16 cellular contexts compared by ENCODE assay signal in genomic region chr11:67703709-67704108, GRCh38. TPM values are rescaled to one million over a fixed set of nuclear protein-coding genes. Genes with fewer than 3 reads are reported as not detected.
"Had no signal": no experiment of that assay in that cellular context is flagged by ENCODE, and none has a peak within 500 bp of the region (broad histone marks: within the 10 kb centered on the region; RNA-seq: fewer than 3 reads in every experiment).

No MANE protein-coding gene starts in this region.

RNA-seq across cellular contexts. Expression of gene ALDH3B2, which starts 29.3 kb away (rescaled TPM):
- total RNA-seq: activated CD4-positive, alpha-beta memory T cell treated with anti-CD3 and anti-CD28 coated beads, Interleukin-2, amount 10 ng/mL, durations not matched to agents 7 days and 5 days; activated CD4-positive, alpha-beta T cell treated with anti-CD3 and anti-CD28 coated beads, Interleukin-2, amount 10 ng/mL, durations not matched to agents 7 days and 5 days; activated naive CD4-positive, alpha-beta T cell treated with anti-CD3 and anti-CD28 coated beads, Interleukin-2, amount 50 U/mL, for 72 hours; activated naive CD8-positive, alpha-beta T cell treated with anti-CD3 and anti-CD28 coated beads, Interleukin-2, amount 10 ng/mL, durations not matched to agents 7 days and 5 days; activated T-cell treated with anti-CD3 and anti-CD28 coated beads, Interleukin-2, amount 50 U/mL, for 72 hours; ascending aorta; cardiac septum; cerebellum; dorsolateral prefrontal cortex; fibroblast of lung; fibroblast of villous mesenchyme; glomerular endothelial cell; heart right ventricle; T-helper 2 cell treated with Interferon-gamma antibody and Interleukin-4, amounts not matched to agents 100 ng/mL and 5 ng/mL, for 36 hours had no signal
- polyA plus RNA-seq: fibroblast of lung had no signal

RNA-seq across cellular contexts. Expression of gene ACY3, which starts 53.2 kb away (rescaled TPM):
- total RNA-seq: ascending aorta, cardiac septum, fibroblast of lung, fibroblast of villous mesenchyme, gastroesophageal sphincter, glomerular endothelial cell, heart right ventricle, WTC11 had no signal
- polyA plus RNA-seq: fibroblast of lung, heart right ventricle had no signal
